Comparison of ENCODE assay signal across 21 cellular contexts in genomic region chrX:117376460-117376859, GRCh38.
DNase-seq lines count a peak whose midpoint lies in the region; ATAC-seq, FAIRE-seq and TF ChIP-seq lines count a peak whose summit lies in the region.
"Had no signal": no experiment of that assay in that cellular context is flagged by ENCODE, and none has a peak within 500 bp of the region (broad histone marks: within the 10 kb centered on the region; RNA-seq: fewer than 3 reads in every experiment).

No MANE protein-coding gene starts in this region.

- CTCF ChIA-PET in MCF 10A (lab: Yijun Ruan, JAX), result no interaction called here

- ATAC-seq in GM19452 (IDR thresholded peaks at IDR 0.05; ENCODE audit: unreplicated experiment) (no peak), HG03045 (IDR thresholded peaks at IDR 0.05; ENCODE audit: unreplicated experiment) (no peak)
- ATAC-seq: activated naive CD4-positive, alpha-beta T cell treated with anti-CD3 and anti-CD28 coated beads, Interleukin-2, amount 50 U/mL, for 72 hours; left cardiac atrium had no signal

- no peak overlapping the region for H3K4me3 ChIP-seq in breast epithelium
- no peak overlapping the region for H3K4me3 ChIP-seq in prostate gland
- H3K4me3 ChIP-seq: coronary artery, skin epidermis, uterus had no signal

- no peaks in the 10 kb centered on the region for H3K27me3 ChIP-seq in breast epithelium
- H3K27me3 ChIP-seq in prostate gland (replicated peaks; ENCODE audit: insufficient read depth), result no peaks in the 10 kb centered on the region
- H3K27me3 ChIP-seq: uterus had no signal

- H3K9me3 ChIP-seq in breast epithelium (no peaks in the 10 kb centered on the region), prostate gland (no peaks in the 10 kb centered on the region)
- H3K9me3 ChIP-seq: uterus had no signal

- no TSS peak for BruUV-seq in MCF 10A (replicated peaks; lab: Mats Ljungman, UMichigan)

- H3K27ac Mint-ChIP-seq in MCF 10A (ENCODE audit: low read depth, unreplicated experiment), result peak overlapping the region; percentile 61
- H3K27ac Mint-ChIP-seq: activated naive CD4-positive, alpha-beta T cell treated with anti-CD3 and anti-CD28 coated beads, Interleukin-2, amount 50 U/mL, for 72 hours; activated T-helper 1 cell treated with anti-CD3 and anti-CD28 coated beads, Interleukin-12 subunit alpha, Interleukin-12 subunit beta, Interleukin-2, Interleukin-4 antibody, amounts not matched to agents 30 ng/mL and 10 ng/mL and 1 ng/mL, durations not matched to agents 14 hours and 24 hours and 36 hours had no signal

- intact Hi-C loops in MCF 10A (cut with micrococcal nuclease) (no loop called here), breast epithelium (cut with DNase I; ENCODE audit: low total_unique reads) (no loop called here), prostate gland (cut with DNase I) (no loop called here)

- POLR2A ChIA-PET in MCF 10A (lab: Yijun Ruan, JAX), result interaction anchor here (0.7 to 1.0 kb wide), 2 partner anchors 62 to 687 kb away, joined by 3 read pairs; no protein-coding TSS in a partner anchor

- H3K4me1 Mint-ChIP-seq in MCF 10A (ENCODE audit: insufficient read depth, unreplicated experiment), result no peaks in the 10 kb centered on the region

- TF ChIP-seq POLR2A in breast epithelium (IDR thresholded peaks at IDR 0.05), result no peak
- TF ChIP-seq POLR2A in prostate gland (IDR thresholded peaks at IDR 0.05), result no peak

- H3K27me3 Mint-ChIP-seq in MCF 10A (ENCODE audit: insufficient read depth, unreplicated experiment), result no peaks in the 10 kb centered on the region

- no peaks in the 10 kb centered on the region for H3K36me3 Mint-ChIP-seq in MCF 10A (ENCODE audit: insufficient read depth, unreplicated experiment)
- H3K36me3 Mint-ChIP-seq: activated naive CD4-positive, alpha-beta T cell treated with anti-CD3 and anti-CD28 coated beads, Interleukin-2, amount 50 U/mL, for 72 hours had no signal

- peak; percentile 55 for FAIRE-seq in islet of Langerhans (lab: Jason Lieb, UNC)
- FAIRE-seq: endometrium, GM12892 had no signal

- no peak for TF ChIP-seq CTCF in MCF 10A (IDR thresholded peaks at IDR 0.05; ENCODE audit: unreplicated experiment)
- TF ChIP-seq CTCF in breast epithelium (IDR thresholded peaks at IDR 0.05), result no peak
- no peak for TF ChIP-seq CTCF in prostate gland (IDR thresholded peaks at IDR 0.05)

- H3K4me1 ChIP-seq in breast epithelium (no peaks in the 10 kb centered on the region), prostate gland (replicated peaks) (no peaks in the 10 kb centered on the region)
- H3K4me1 ChIP-seq: uterus had no signal

- no peaks in the 10 kb centered on the region for H3K9me3 Mint-ChIP-seq in MCF 10A (ENCODE audit: unreplicated experiment)
- H3K9me3 Mint-ChIP-seq: activated naive CD4-positive, alpha-beta T cell treated with anti-CD3 and anti-CD28 coated beads, Interleukin-2, amount 50 U/mL, for 72 hours; activated T-helper 1 cell treated with anti-CD3 and anti-CD28 coated beads, Interleukin-12 subunit alpha, Interleukin-12 subunit beta, Interleukin-2, Interleukin-4 antibody, amounts not matched to agents 30 ng/mL and 10 ng/mL and 1 ng/mL, durations not matched to agents 14 hours and 24 hours and 36 hours had no signal

- H3K27ac ChIP-seq in breast epithelium, result no peak overlapping the region
- no peak overlapping the region for H3K27ac ChIP-seq in prostate gland
- H3K27ac ChIP-seq: coronary artery, HL-60, skin epidermis, uterus had no signal

- H3K36me3 ChIP-seq in breast epithelium (no peaks in the 10 kb centered on the region), prostate gland (no peaks in the 10 kb centered on the region)
- H3K36me3 ChIP-seq: uterus had no signal

- no peak overlapping the region for H3K4me3 Mint-ChIP-seq in MCF 10A (ENCODE audit: unreplicated experiment)
- H3K4me3 Mint-ChIP-seq: activated T-helper 1 cell treated with anti-CD3 and anti-CD28 coated beads, Interleukin-12 subunit alpha, Interleukin-12 subunit beta, Interleukin-2, Interleukin-4 antibody, amounts not matched to agents 30 ng/mL and 10 ng/mL and 1 ng/mL, durations not matched to agents 14 hours and 24 hours and 36 hours had no signal

- DNase-seq in MCF 10A (ENCODE audit: unreplicated experiment) (peak; percentile 84), breast epithelium (ENCODE audit: low spot score in 2 of 2) (no peak), amniotic epithelial cell (ENCODE audit: low read depth) (peak; percentile 0), prostate gland (ENCODE audit: low spot score) (no peak), NCI-H1092 treated with DMSO at 0.1 percent for 48 hours (lab: John Stamatoyannopoulos, UW) (no peak)
- DNase-seq: foreskin melanocyte; Karpas-422; left cardiac atrium; NCI-H187 treated with DMSO at 0.1 percent for 48 hours; stimulated activated CD4-positive, alpha-beta T cell treated with anti-CD3 and anti-CD28 coated beads, Interleukin-4, amount 100 ng/mL, for 1 hour; uterus had no signal

Comparison
In these comparisons a context has a peak if more than half of its experiments do, and no peak if none do; other contexts are left out.
1. DNase-seq: peak in MCF 10A (single experiment) and amniotic epithelial cell (single experiment); none in breast epithelium (0 of 2), prostate gland (single experiment) and NCI-H1092 treated with DMSO at 0.1 percent for 48 hours (single experiment).